In the genomic region with DNA sequence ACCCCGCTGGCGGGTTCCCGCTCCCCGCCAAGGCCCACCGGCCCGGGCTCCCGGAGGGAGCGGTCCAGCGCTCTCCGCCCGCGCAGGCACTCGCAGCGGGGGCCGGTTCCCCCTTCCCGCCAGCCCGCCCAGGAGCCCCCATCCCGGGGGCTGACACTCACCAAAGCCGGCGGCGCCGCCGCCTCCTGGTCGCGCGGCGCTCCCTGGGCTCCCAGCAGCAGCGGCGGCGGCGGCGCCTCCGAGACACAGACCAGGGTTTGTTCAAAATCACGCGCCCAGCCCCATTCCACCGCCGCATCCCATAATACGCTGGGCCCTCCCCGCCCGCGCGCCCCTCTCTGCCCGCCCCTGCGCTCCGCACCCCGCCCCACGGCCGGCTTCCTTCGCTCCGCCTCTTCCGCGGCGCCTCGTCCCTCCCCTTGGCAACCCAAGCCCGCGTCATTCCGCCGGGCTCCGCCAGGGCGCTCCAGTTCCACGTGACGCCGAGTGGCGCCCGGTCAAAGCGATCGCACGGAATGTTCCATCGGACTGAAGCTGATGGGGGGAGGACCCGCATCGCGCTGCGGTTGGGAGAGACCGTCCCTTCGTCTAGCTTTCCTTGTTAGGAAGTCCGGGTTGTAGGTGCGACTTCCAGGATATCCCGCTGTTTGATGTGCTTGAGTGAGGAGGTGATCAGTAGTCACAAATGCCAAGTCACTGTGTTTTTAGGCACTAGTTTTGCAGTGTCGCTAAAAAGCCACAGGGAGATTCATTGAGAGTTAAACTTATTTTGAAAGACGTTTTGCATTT, we compare ENCODE assay signal across 1 cellular context.
TF ChIP-seq lines count a peak whose summit lies in the region.

No MANE protein-coding gene starts in this region.

TF ChIP-seq in K562, 482 proteins besides CTCF, POLR2A, EP300 and RAD21 (continued from another document):
- peak in 1 of 2 experiments; percentile 10; a peak in 1 of 4 replicates for TF ChIP-seq ZMIZ1 (IDR thresholded peaks at IDR 0.05; ENCODE audit: low read depth in 2 of 2, low read length in 2 of 2)
- peak; percentile 64; the same call in 1 of the 2 replicates for TF ChIP-seq ARID3A (IDR thresholded peaks at IDR 0.05; ENCODE audit: borderline replicate concordance, low read depth, low read length)
- TF ChIP-seq POLR2B (IDR thresholded peaks at IDR 0.05; ENCODE audit: low read depth, partially characterized antibody), result peak; percentile 82
- TF ChIP-seq ZNF75A (CRISPR knock-in tag; IDR thresholded peaks at IDR 0.05), result no peak
- TF ChIP-seq, protein P1, sequence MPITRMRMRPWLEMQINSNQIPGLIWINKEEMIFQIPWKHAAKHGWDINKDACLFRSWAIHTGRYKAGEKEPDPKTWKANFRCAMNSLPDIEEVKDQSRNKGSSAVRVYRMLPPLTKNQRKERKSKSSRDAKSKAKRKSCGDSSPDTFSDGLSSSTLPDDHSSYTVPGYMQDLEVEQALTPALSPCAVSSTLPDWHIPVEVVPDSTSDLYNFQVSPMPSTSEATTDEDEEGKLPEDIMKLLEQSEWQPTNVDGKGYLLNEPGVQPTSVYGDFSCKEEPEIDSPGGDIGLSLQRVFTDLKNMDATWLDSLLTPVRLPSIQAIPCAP (CRISPR knock-in tag; IDR thresholded peaks at IDR 0.05; ENCODE audit: borderline replicate concordance), result no peak
